Comparison of ENCODE assay signal across 1 cellular context in genomic region chr20:62043131-62043914, GRCh38.
TF ChIP-seq lines count a peak whose summit lies in the region.

No MANE protein-coding gene starts in this region.

TF ChIP-seq in GM23338, 12 proteins besides CTCF, POLR2A, EP300 and RAD21 (continued from another document):
- no peak for TF ChIP-seq ZNF462 (CRISPR knock-in tag; IDR thresholded peaks at IDR 0.05)
- no peak for TF ChIP-seq STAT1 (IDR thresholded peaks at IDR 0.05; ENCODE audit: unreplicated experiment)
- no peak for TF ChIP-seq ETS1 (IDR thresholded peaks at IDR 0.05)
- TF ChIP-seq CREB1 (CRISPR knock-in tag; IDR thresholded peaks at IDR 0.05; ENCODE audit: low read depth), result no peak
- no peak for TF ChIP-seq POLR2AphosphoS5 (IDR thresholded peaks at IDR 0.05; ENCODE audit: low read depth)
- no peak for TF ChIP-seq REST (IDR thresholded peaks at IDR 0.05; ENCODE audit: unreplicated experiment)
